8 cellular contexts compared by ENCODE assay signal in genomic region chr10:22476601-22477364, GRCh38.
DNase-seq lines count a peak whose midpoint lies in the region; ATAC-seq and TF ChIP-seq lines count a peak whose summit lies in the region.

No MANE protein-coding gene starts in this region.

- H3K4me3 ChIP-seq in astrocyte of the spinal cord (ENCODE audit: low read depth, low read length) (peak overlapping the region; percentile 1), mesodermal cell (ENCODE audit: extremely low read depth, insufficient read depth, low read length, poor library complexity, severe bottlenecking) (peak overlapping the region; percentile 39), testis (peak overlapping the region; percentile 34 to 35), adrenal gland (peak overlapping the region in 1 of 4 donors; percentile 32), prostate gland (peak overlapping the region in 1 of 2 donors; percentile 32)

- H3K27ac ChIP-seq in mesodermal cell (ENCODE audit: low read depth, low read length, severe bottlenecking): no peak overlapping the region
- peak overlapping the region in 1 of 2 donors; percentile 8 for H3K27ac ChIP-seq in testis
- no peak overlapping the region for H3K27ac ChIP-seq in adrenal gland
- no peak overlapping the region for H3K27ac ChIP-seq in prostate gland

- H3K9me3 Mint-ChIP-seq in activated CD8-positive, alpha-beta memory T cell treated with anti-CD3 and anti-CD28 coated beads, Interleukin-2, amount 10 ng/mL, durations not matched to agents 7 days and 5 days (ENCODE audit: low read depth): no peaks in the 10 kb centered on the region

- H3K27me3 Mint-ChIP-seq in activated CD8-positive, alpha-beta memory T cell treated with anti-CD3 and anti-CD28 coated beads, Interleukin-2, amount 10 ng/mL, durations not matched to agents 7 days and 5 days: peaks cover 55% of the 10 kb centered on the region

- H3K4me1 ChIP-seq in mesodermal cell (ENCODE audit: control insufficient read depth, insufficient read depth, low read length, poor library complexity, severe bottlenecking): peaks cover 5% of the 10 kb centered on the region
- no peaks in the 10 kb centered on the region for H3K4me1 ChIP-seq in testis
- peaks cover 0 to 12% of the 10 kb centered on the region in 2 donors for H3K4me1 ChIP-seq in adrenal gland (replicated peaks in 1 of 2)
- H3K4me1 ChIP-seq in prostate gland (replicated peaks): peaks cover 6% of the 10 kb centered on the region

- H3K27ac Mint-ChIP-seq in activated CD8-positive, alpha-beta memory T cell treated with anti-CD3 and anti-CD28 coated beads, Interleukin-2, amount 10 ng/mL, durations not matched to agents 7 days and 5 days: no peak overlapping the region

- H3K9me3 ChIP-seq in mesodermal cell (ENCODE audit: control insufficient read depth, low read length) (no peaks in the 10 kb centered on the region), testis (no peaks in the 10 kb centered on the region), adrenal gland (replicated peaks in 1 of 3) (no peaks in the 10 kb centered on the region), prostate gland (no peaks in the 10 kb centered on the region)

- CTCF ChIA-PET in activated CD8-positive, alpha-beta memory T cell treated with anti-CD3 and anti-CD28 coated beads, Interleukin-2, amount 10 ng/mL, durations not matched to agents 7 days and 5 days (lab: Charles Lee): no interaction called here

- in situ Hi-C loops in astrocyte of the spinal cord (cut with HindIII; ENCODE audit: low sequenced_read_pairs): no loop called here

- ATAC-seq in activated CD8-positive, alpha-beta memory T cell treated with anti-CD3 and anti-CD28 coated beads, Interleukin-2, amount 10 ng/mL, durations not matched to agents 7 days and 5 days: no peak

- TF ChIP-seq CTCF in astrocyte of the spinal cord (IDR thresholded peaks at IDR 0.05; ENCODE audit: low read depth, low read length): no peak
- no peak for TF ChIP-seq CTCF in testis (IDR thresholded peaks at IDR 0.05)
- no peak for TF ChIP-seq CTCF in adrenal gland (IDR thresholded peaks at IDR 0.05)
- TF ChIP-seq CTCF in prostate gland (IDR thresholded peaks at IDR 0.05): no peak

- H3K36me3 Mint-ChIP-seq in activated CD8-positive, alpha-beta memory T cell treated with anti-CD3 and anti-CD28 coated beads, Interleukin-2, amount 10 ng/mL, durations not matched to agents 7 days and 5 days: peaks cover 1% of the 10 kb centered on the region

- WGBS in mesodermal cell (ENCODE audit: insufficient coverage in 2 of 2), 2 experiments: 1 to 3% methylated on average over 47 to 51 of the region's 57 CpGs
- WGBS in testis, 2 donors: 28 to 36% methylated on average over 35 to 57 of the region's 57 CpGs
- 35 to 37% (median 36%) methylated on average over 39 to 57 of the region's 57 CpGs for WGBS in adrenal gland, 4 donors
- 57% methylated on average over 57 of the region's 57 CpGs for WGBS in prostate gland

- no peaks in the 10 kb centered on the region for H3K36me3 ChIP-seq in mesodermal cell (ENCODE audit: control insufficient read depth, insufficient read depth, low read length)
- no peaks in the 10 kb centered on the region for H3K36me3 ChIP-seq in testis (ENCODE audit: low read depth, missing control alignments)
- H3K36me3 ChIP-seq in adrenal gland (replicated peaks in 1 of 2): no peaks in the 10 kb centered on the region
- no peaks in the 10 kb centered on the region for H3K36me3 ChIP-seq in prostate gland

- intact Hi-C loops in testis (cut with DNase I; ENCODE audit: low total_unique reads) (no loop called here), adrenal gland (cut with DNase I) (no loop called here), prostate gland (cut with DNase I) (no loop called here)

- no peak for TF ChIP-seq POLR2A in testis (IDR thresholded peaks at IDR 0.05)
- TF ChIP-seq POLR2A in adrenal gland (IDR thresholded peaks at IDR 0.05): no peak
- no peak for TF ChIP-seq POLR2A in prostate gland (IDR thresholded peaks at IDR 0.05)

- H3K4me1 Mint-ChIP-seq in activated CD8-positive, alpha-beta memory T cell treated with anti-CD3 and anti-CD28 coated beads, Interleukin-2, amount 10 ng/mL, durations not matched to agents 7 days and 5 days: peaks cover 12% of the 10 kb centered on the region

- no peaks in the 10 kb centered on the region for H3K27me3 ChIP-seq in testis
- peaks cover 65% of the 10 kb centered on the region for H3K27me3 ChIP-seq in adrenal gland
- H3K27me3 ChIP-seq in prostate gland (replicated peaks; ENCODE audit: insufficient read depth): peaks cover 13% of the 10 kb centered on the region

- DNase-seq in activated CD8-positive, alpha-beta memory T cell treated with anti-CD3 and anti-CD28 coated beads, Interleukin-2, amount 10 ng/mL, durations not matched to agents 7 days and 5 days: no peak
- DNase-seq in activated CD8-positive, alpha-beta memory T cell treated with anti-CD3 and anti-CD28 coated beads for 24 hours: no peak
- DNase-seq in astrocyte of the spinal cord (ENCODE audit: low read depth, low spot score) (no peak), testis (no peak), adrenal gland (no peak), prostate gland (ENCODE audit: low spot score) (no peak), SW480 (ENCODE audit: low spot score) (no peak)

- H3K4me3 Mint-ChIP-seq in activated CD8-positive, alpha-beta memory T cell treated with anti-CD3 and anti-CD28 coated beads, Interleukin-2, amount 10 ng/mL, durations not matched to agents 7 days and 5 days: peak overlapping the region; percentile 37
